In genomic region chr10:125634606-125635005, GRCh38 we compare ENCODE assay signal across 34 cellular contexts. TPM values are rescaled to one million over a fixed set of nuclear protein-coding genes. Genes with fewer than 3 reads are reported as not detected.
"Had no signal": no experiment of that assay in that cellular context is flagged by ENCODE, and none has a peak within 500 bp of the region (broad histone marks: within the 10 kb centered on the region; RNA-seq: fewer than 3 reads in every experiment).

No MANE protein-coding gene starts in this region.

- H3K9ac ChIP-seq: parathyroid adenoma had no signal

- H3K4me1 ChIP-seq: parathyroid adenoma, psoas muscle, spleen, suprapubic skin, testis, tibial artery, transverse colon, upper lobe of right lung had no signal

- H3K4me3 ChIP-seq: ovary, psoas muscle, skin epidermis, spleen, suprapubic skin, testis, tibial artery, transverse colon, upper lobe of right lung had no signal

- H3K27me3 ChIP-seq: ovary, testis, upper lobe of right lung had no signal

- H3K9me3 ChIP-seq: ovary, psoas muscle, spleen, suprapubic skin, testis, tibial artery, transverse colon, upper lobe of right lung had no signal

- DNase-seq: naive B cell; naive thymus-derived CD8-positive, alpha-beta T cell; nephron progenitor cell; occipital lobe; ovary; posterior cingulate gyrus; psoas muscle; right cardiac atrium; spleen; stimulated activated CD4-positive, alpha-beta T cell treated with anti-CD3 and anti-CD28 coated beads, Interleukin-12 subunit alpha, Interleukin-12 subunit beta, amount 100 ng/mL, for 4 hours; stimulated activated CD4-positive, alpha-beta T cell treated with anti-CD3 and anti-CD28 coated beads, Interleukin-1b, Interleukin-23, amount 100 ng/mL, for 48 hours; stimulated activated CD4-positive, alpha-beta T cell treated with anti-CD3 and anti-CD28 coated beads, Interleukin-4, amount 100 ng/mL, for 1 hour; stimulated activated CD4-positive, alpha-beta T cell treated with anti-CD3 and anti-CD28 coated beads, Interleukin-4, amount 100 ng/mL, for 4 hours; stimulated activated CD8-positive, alpha-beta memory T cell treated with anti-CD3 and anti-CD28 coated beads, Interleukin-4, amount 100 ng/mL, for 48 hours; stimulated activated naive CD4-positive, alpha-beta T cell; stimulated activated naive CD8-positive, alpha-beta T cell treated with anti-CD3 and anti-CD28 coated beads, Interleukin-15, amount 100 ng/mL, for 72 hours; stimulated activated naive CD8-positive, alpha-beta T cell treated with anti-CD3 and anti-CD28 coated beads, Interleukin-15, Interleukin-2, amounts not matched to agents 100 U/mL and 50 U/mL, for 24 hours; substantia nigra; testis; tibial artery; transverse colon; upper lobe of right lung had no signal

- H3K27ac ChIP-seq: ovary, parathyroid adenoma, psoas muscle, skin epidermis, spleen, suprapubic skin, testis, tibial artery, transverse colon, upper lobe of right lung had no signal

- H2AFZ ChIP-seq: parathyroid adenoma had no signal

- H3K36me3 ChIP-seq: ovary, spleen, suprapubic skin, tibial artery, transverse colon, upper lobe of right lung had no signal

RNA-seq across cellular contexts. Expression of gene TEX36, which starts 48.4 kb away (rescaled TPM):
- total RNA-seq: naive thymus-derived CD8-positive, alpha-beta T cell; natural killer cell treated with Interleukin-12 subunit alpha and Interleukin-12 subunit beta and Interleukin-15 and Interleukin-18, amount 100 ng/mL, for 72 hours; neural crest cell; occipital lobe; osteoblast; ovary; progenitor cell of endocrine pancreas; psoas muscle; renal cortical epithelial cell; right cardiac atrium; sciatic nerve; smooth muscle cell; spleen; suprapubic skin; transverse colon; upper lobe of right lung; urinary bladder had no signal
- polyA plus RNA-seq: naive thymus-derived CD8-positive, alpha-beta T cell; ovary; psoas muscle; right cardiac atrium; smooth muscle cell; spleen; thymus; urinary bladder had no signal
